In the genomic region with DNA sequence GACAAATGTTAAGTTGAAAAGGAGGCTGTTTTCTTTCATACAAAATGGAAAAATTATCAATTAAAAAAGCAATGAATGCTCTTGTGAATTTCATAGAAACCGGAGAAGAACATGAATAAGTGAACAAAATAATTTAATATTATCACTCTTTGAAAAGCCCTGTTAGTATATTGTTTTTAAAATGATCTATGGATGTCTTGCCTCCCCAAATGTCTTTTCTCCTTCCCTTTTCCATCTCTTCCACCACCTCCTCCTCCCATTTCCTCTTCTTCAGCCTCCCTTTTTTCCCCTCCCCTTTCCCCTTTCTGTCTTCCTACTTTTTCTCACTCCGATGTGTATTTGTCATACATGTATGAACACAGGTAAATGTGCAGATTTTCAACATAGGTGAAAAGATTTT, we compare ENCODE assay signal across 8 cellular contexts.
"Had no signal": no experiment of that assay in that cellular context is flagged by ENCODE, and none has a peak within 500 bp of the region (broad histone marks: within the 10 kb centered on the region; RNA-seq: fewer than 3 reads in every experiment).

No MANE protein-coding gene starts in this region.

- FAIRE-seq: G401.6, GM12878, GM12891, GM12892, GM18507, GM19239 had no signal

- H3K4me3 ChIP-seq: GM12878 had no signal

- ATAC-seq: GM12878 had no signal

- DNase-seq: GDM1, GF-D8 had no signal
